Comparison of ENCODE assay signal across 21 cellular contexts in genomic region chr13:94598281-94598680, GRCh38. TPM values are rescaled to one million over a fixed set of nuclear protein-coding genes. Genes with fewer than 3 reads are reported as not detected.
DNase-seq lines count a peak whose midpoint lies in the region; ATAC-seq and TF ChIP-seq lines count a peak whose summit lies in the region.
"Had no signal": no experiment of that assay in that cellular context is flagged by ENCODE, and none has a peak within 500 bp of the region (broad histone marks: within the 10 kb centered on the region; RNA-seq: fewer than 3 reads in every experiment).

No MANE protein-coding gene starts in this region.

- H3K4me1 Mint-ChIP-seq in activated CD8-positive, alpha-beta T cell treated with anti-CD3 and anti-CD28 coated beads for 36 hours (ENCODE audit: low read depth): peaks cover 39% of the 10 kb centered on the region
- H3K4me1 Mint-ChIP-seq in activated CD8-positive, alpha-beta T cell treated with anti-CD3 and anti-CD28 coated beads, Interleukin-2, amount 10 ng/mL, durations not matched to agents 7 days and 5 days (ENCODE audit: low read depth): peaks cover 48% of the 10 kb centered on the region
- peaks cover 33 to 46% (median 36%) of the 10 kb centered on the region in 3 donors for H3K4me1 Mint-ChIP-seq in IgD-negative memory B cell
- H3K4me1 Mint-ChIP-seq in CD14-positive monocyte: peaks cover 31% of the 10 kb centered on the region

- WGBS in smooth muscle cell (ENCODE audit: low lambda C conversion rate): 97% methylated on average over 3 of the region's 3 CpGs
- 92 to 95% methylated on average over 2 to 3 of the region's 3 CpGs for WGBS in gastroesophageal sphincter (ENCODE audit: low coverage in 1 of 2), 2 donors

- peaks cover 23% of the 10 kb centered on the region for H3K36me3 Mint-ChIP-seq in activated CD8-positive, alpha-beta T cell treated with anti-CD3 and anti-CD28 coated beads for 36 hours (ENCODE audit: low read depth)
- H3K36me3 Mint-ChIP-seq in activated CD8-positive, alpha-beta T cell treated with anti-CD3 and anti-CD28 coated beads, Interleukin-2, amount 10 ng/mL, durations not matched to agents 7 days and 5 days (ENCODE audit: low read depth): peaks cover 19% of the 10 kb centered on the region
- peaks cover 1% of the 10 kb centered on the region for H3K36me3 Mint-ChIP-seq in IgD-negative memory B cell
- no peaks in the 10 kb centered on the region for H3K36me3 Mint-ChIP-seq in CD14-positive monocyte

- H4K20me1 ChIP-seq in smooth muscle cell (ENCODE audit: low read depth): no peaks in the 10 kb centered on the region

- H3K4me2 ChIP-seq in smooth muscle cell: no peak overlapping the region

- no peak overlapping the region for H3K4me3 Mint-ChIP-seq in activated CD8-positive, alpha-beta T cell treated with anti-CD3 and anti-CD28 coated beads for 36 hours
- no peak overlapping the region for H3K4me3 Mint-ChIP-seq in activated CD8-positive, alpha-beta T cell treated with anti-CD3 and anti-CD28 coated beads, Interleukin-2, amount 10 ng/mL, durations not matched to agents 7 days and 5 days
- peak overlapping the region in 1 of 4 donors; percentile 89 for H3K4me3 Mint-ChIP-seq in IgD-negative memory B cell
- H3K4me3 Mint-ChIP-seq in CD14-positive monocyte: no peak overlapping the region

- peaks cover 3% of the 10 kb centered on the region for H3K9me3 Mint-ChIP-seq in activated CD8-positive, alpha-beta T cell treated with anti-CD3 and anti-CD28 coated beads for 36 hours
- no peaks in the 10 kb centered on the region for H3K9me3 Mint-ChIP-seq in activated CD8-positive, alpha-beta T cell treated with anti-CD3 and anti-CD28 coated beads, Interleukin-2, amount 10 ng/mL, durations not matched to agents 7 days and 5 days (ENCODE audit: insufficient read depth)
- H3K9me3 Mint-ChIP-seq in IgD-negative memory B cell (no peaks in the 10 kb centered on the region), CD14-positive monocyte (peaks cover 1 to 9% (median 4%) of the 10 kb centered on the region in 7 donors)

- no peak for TF ChIP-seq POLR2A in gastroesophageal sphincter (IDR thresholded peaks at IDR 0.05)

- DNase-seq in activated CD8-positive, alpha-beta T cell treated with anti-CD3 and anti-CD28 coated beads for 36 hours: no peak
- DNase-seq in activated CD8-positive, alpha-beta T cell treated with anti-CD3 and anti-CD28 coated beads, Interleukin-2, amount 10 ng/mL, durations not matched to agents 7 days and 5 days: no peak
- DNase-seq in glomerular visceral epithelial cell (ENCODE audit: extremely low spot score): peak; percentile 60
- no peak for DNase-seq in smooth muscle cell (lab: John Stamatoyannopoulos, UW; ENCODE audit: unreplicated experiment)
- DNase-seq in cerebellar cortex (ENCODE audit: low spot score): no peak
- no peak for DNase-seq in CD14-positive monocyte (ENCODE audit: low spot score)
- DNase-seq: BE2C; CD4-positive, alpha-beta memory T cell; DMS153; NCI-H1417; NCI-H187; NCI-H226; NCI-H524; NCI-H82; PC-3; RPMI8226; SHP77 treated with DMSO at 0.1 percent for 48 hours had no signal

- POLR2A ChIA-PET in activated CD8-positive, alpha-beta T cell treated with anti-CD3 and anti-CD28 coated beads for 36 hours (lab: Charles Lee): no interaction called here
- POLR2A ChIA-PET in activated CD8-positive, alpha-beta T cell treated with anti-CD3 and anti-CD28 coated beads, Interleukin-2, amount 10 ng/mL, durations not matched to agents 7 days and 5 days (lab: Charles Lee): no interaction called here

- H2AFZ ChIP-seq in smooth muscle cell (ENCODE audit: low read depth): peak overlapping the region; percentile 63

- H3F3A ChIP-seq in smooth muscle cell (ENCODE audit: low read depth): no peaks in the 10 kb centered on the region

- H3K4me3 ChIP-seq in smooth muscle cell (no peak overlapping the region), gastroesophageal sphincter (no peak overlapping the region)

- TF ChIP-seq CTCF in activated CD8-positive, alpha-beta T cell treated with anti-CD3 and anti-CD28 coated beads for 36 hours (IDR thresholded peaks at IDR 0.05): no peak
- TF ChIP-seq CTCF in smooth muscle cell (IDR thresholded peaks at IDR 0.05; ENCODE audit: borderline replicate concordance, insufficient read depth, poor library complexity, severe bottlenecking) (no peak), gastroesophageal sphincter (IDR thresholded peaks at IDR 0.05) (no peak), CD14-positive monocyte (IDR thresholded peaks at IDR 0.05) (no peak)

- intact Hi-C loops in activated CD8-positive, alpha-beta T cell treated with anti-CD3 and anti-CD28 coated beads for 36 hours (cut with micrococcal nuclease): loop anchor here (5.0 kb wide), 1 partner anchor 51 kb away; no protein-coding TSS in a partner anchor
- intact Hi-C loops in CD14-positive monocyte (cut with micrococcal nuclease): no loop called here

- no peak overlapping the region for H3K27ac ChIP-seq in smooth muscle cell (ENCODE audit: low read depth)
- H3K27ac ChIP-seq in gastroesophageal sphincter: no peak overlapping the region
- H3K27ac ChIP-seq: 22Rv1 had no signal

- TF ChIP-seq EP300 in gastroesophageal sphincter (IDR thresholded peaks at IDR 0.05): no peak

- no peaks in the 10 kb centered on the region for H3K27me3 Mint-ChIP-seq in activated CD8-positive, alpha-beta T cell treated with anti-CD3 and anti-CD28 coated beads for 36 hours
- H3K27me3 Mint-ChIP-seq in activated CD8-positive, alpha-beta T cell treated with anti-CD3 and anti-CD28 coated beads, Interleukin-2, amount 10 ng/mL, durations not matched to agents 7 days and 5 days (ENCODE audit: low read depth): no peaks in the 10 kb centered on the region
- H3K27me3 Mint-ChIP-seq in IgD-negative memory B cell (no peaks in the 10 kb centered on the region), CD14-positive monocyte (ENCODE audit: low read depth in 3 of 3) (peaks cover 0 to 5% (median 3%) of the 10 kb centered on the region in 3 donors)
- H3K27me3 Mint-ChIP-seq: CD4-positive, alpha-beta memory T cell had no signal

- H3K27me3 ChIP-seq in smooth muscle cell (ENCODE audit: low read depth) (no peaks in the 10 kb centered on the region), gastroesophageal sphincter (no peaks in the 10 kb centered on the region)
- H3K27me3 ChIP-seq: BE2C had no signal

- ATAC-seq in activated CD8-positive, alpha-beta T cell treated with anti-CD3 and anti-CD28 coated beads for 36 hours: no peak
- ATAC-seq in activated CD8-positive, alpha-beta T cell treated with anti-CD3 and anti-CD28 coated beads, Interleukin-2, amount 10 ng/mL, durations not matched to agents 7 days and 5 days: no peak
- no peak for ATAC-seq in gastroesophageal sphincter
- ATAC-seq: PC-3, SK-N-SH treated with all-trans-retinoic acid at 6 μM for 48 hours had no signal

- no peak overlapping the region for H3K9ac ChIP-seq in smooth muscle cell (ENCODE audit: low read depth)

- peaks cover 21% of the 10 kb centered on the region for H3K4me1 ChIP-seq in smooth muscle cell (ENCODE audit: low read depth)
- H3K4me1 ChIP-seq in gastroesophageal sphincter: peaks cover 5 to 44% (median 14%) of the 10 kb centered on the region in 3 donors
- H3K4me1 ChIP-seq: BE2C had no signal

- H3K36me3 ChIP-seq in smooth muscle cell (ENCODE audit: low read depth) (no peaks in the 10 kb centered on the region), gastroesophageal sphincter (no peaks in the 10 kb centered on the region)
- H3K36me3 ChIP-seq: BE2C had no signal

- no peaks in the 10 kb centered on the region for H3K9me3 ChIP-seq in smooth muscle cell (replicated peaks; ENCODE audit: low read depth)
- H3K9me3 ChIP-seq in gastroesophageal sphincter: no peaks in the 10 kb centered on the region
- H3K9me3 ChIP-seq: BE2C had no signal

- H3K79me2 ChIP-seq in smooth muscle cell (ENCODE audit: low read depth): peaks cover 39% of the 10 kb centered on the region

- peak overlapping the region; percentile 10 for H3K27ac Mint-ChIP-seq in activated CD8-positive, alpha-beta T cell treated with anti-CD3 and anti-CD28 coated beads for 36 hours
- H3K27ac Mint-ChIP-seq in activated CD8-positive, alpha-beta T cell treated with anti-CD3 and anti-CD28 coated beads, Interleukin-2, amount 10 ng/mL, durations not matched to agents 7 days and 5 days: no peak overlapping the region
- peak overlapping the region in 2 of 3 donors; percentile 17 to 33 for H3K27ac Mint-ChIP-seq in IgD-negative memory B cell
- peak overlapping the region in 1 of 7 donors; percentile 50 for H3K27ac Mint-ChIP-seq in CD14-positive monocyte

- CTCF ChIA-PET in activated CD8-positive, alpha-beta T cell treated with anti-CD3 and anti-CD28 coated beads for 36 hours (lab: Charles Lee): interaction anchor here (0.8 kb wide), 1 partner anchor 163 kb away, joined by 3 read pairs; no protein-coding TSS in a partner anchor
- CTCF ChIA-PET in activated CD8-positive, alpha-beta T cell treated with anti-CD3 and anti-CD28 coated beads, Interleukin-2, amount 10 ng/mL, durations not matched to agents 7 days and 5 days (lab: Charles Lee): no interaction called here

RNA-seq across cellular contexts. Expression of gene TGDS, which starts 2.3 kb away (rescaled TPM):
- total RNA-seq in activated CD8-positive, alpha-beta T cell treated with anti-CD3 and anti-CD28 coated beads for 36 hours: 10 to 100 TPM; 24.0 to 27.0 TPM
- 10 to 100 TPM; 17.2 to 19.2 TPM for total RNA-seq in activated CD8-positive, alpha-beta T cell treated with anti-CD3 and anti-CD28 coated beads, Interleukin-2, amount 10 ng/mL, durations not matched to agents 7 days and 5 days
- polyA plus RNA-seq in IgD-negative memory B cell: 9.5 TPM
- 16.0 and 28.7 TPM in 2 replicates for total RNA-seq in smooth muscle cell
- 9.5 and 17.1 TPM in 2 replicates for polyA plus RNA-seq in smooth muscle cell
- total RNA-seq in gastroesophageal sphincter: 10 to 100 TPM in 3 of 4 donors, 1 to 10 TPM in 1; 6.8 to 11.4 (median 10.4) TPM
- polyA plus RNA-seq in CD14-positive monocyte: 1 to 10 TPM; 5.6 to 6.8 TPM

RNA-seq across cellular contexts. Expression of gene GPR180, which starts 3.4 kb away (rescaled TPM):
- total RNA-seq in activated CD8-positive, alpha-beta T cell treated with anti-CD3 and anti-CD28 coated beads for 36 hours: 1 to 10 TPM; 7.5 to 7.7 TPM
- total RNA-seq in activated CD8-positive, alpha-beta T cell treated with anti-CD3 and anti-CD28 coated beads, Interleukin-2, amount 10 ng/mL, durations not matched to agents 7 days and 5 days: 1 to 10 TPM; 7.7 to 7.9 TPM
- polyA plus RNA-seq in IgD-negative memory B cell (1.9 TPM), smooth muscle cell (8.9 and 10.8 TPM in 2 replicates), CD14-positive monocyte (1 to 10 TPM; 1.0 to 1.1 TPM)
- total RNA-seq in smooth muscle cell (25.0 and 30.7 TPM in 2 replicates), gastroesophageal sphincter (1 to 10 TPM; 3.4 to 6.4 (median 5.5) TPM)
